ENCODE assay signal across 18 cellular contexts in genomic region chr4:43394976-43395375, GRCh38.
A peak's percentile ranks its signal among the peaks of the same experiment; 100 is the strongest.
DNase-seq lines count a peak whose midpoint lies in the region; ATAC-seq and TF ChIP-seq lines count a peak whose summit lies in the region.
"Had no signal": no experiment of that assay in that cellular context is flagged by ENCODE, and none has a peak within 500 bp of the region (broad histone marks: within the 10 kb centered on the region; RNA-seq: fewer than 3 reads in every experiment).

No MANE protein-coding gene starts in this region.

- H3K9me3 Mint-ChIP-seq in H9, result peaks cover 2 to 6% of the 10 kb centered on the region in 2 experiments; a peak in 3 of 5 replicates

- H2BK5ac ChIP-seq in H9 (ENCODE audit: insufficient read length, low read length), result no peak overlapping the region

- H4K8ac ChIP-seq in H9 (replicated peaks; ENCODE audit: insufficient read length, low read depth, low read length), result no peak overlapping the region

- no peak overlapping the region for H2AFZ ChIP-seq in H9 (ENCODE audit: low read length)
- H2AFZ ChIP-seq: GM23338 had no signal

- no peak overlapping the region for H2BK15ac ChIP-seq in H9 (ENCODE audit: low read depth, low read length)

- H2AK5ac ChIP-seq in H9 (ENCODE audit: insufficient read length, low read length), result no peak overlapping the region

- H3K4me1 ChIP-seq in foreskin keratinocyte (no peaks in the 10 kb centered on the region), H9 (ENCODE audit: insufficient read depth, low read length) (no peaks in the 10 kb centered on the region)

- no peak overlapping the region for H3K4ac ChIP-seq in H9 (ENCODE audit: low read depth, low read length)

- no peaks in the 10 kb centered on the region for H3K9me3 ChIP-seq in H9 (ENCODE audit: control insufficient read depth, low read depth, low read length)

- no peak overlapping the region for H3K56ac ChIP-seq in H9 (ENCODE audit: insufficient read length, low read depth, low read length)

- H3K27me3 ChIP-seq in foreskin keratinocyte (no peaks in the 10 kb centered on the region), H9 (ENCODE audit: insufficient read depth, low read length) (no peaks in the 10 kb centered on the region)

- TF ChIP-seq CTCF in choroid plexus epithelial cell (conservative IDR thresholded peaks at IDR 0.05; ENCODE audit: low read depth, low read length) (no peak), foreskin keratinocyte (conservative IDR thresholded peaks at IDR 0.05) (no peak), H9 (conservative IDR thresholded peaks at IDR 0.05) (no peak)

- H2BK20ac ChIP-seq in H9 (ENCODE audit: low read depth, low read length, poor library complexity, severe bottlenecking), result no peak overlapping the region

- no peaks in the 10 kb centered on the region for H3K27me3 Mint-ChIP-seq in H9 (ENCODE audit: low read depth)
- H3K27me3 Mint-ChIP-seq: CD4-positive, alpha-beta memory T cell had no signal

- H3K9ac ChIP-seq in H9 (ENCODE audit: extremely low read depth, insufficient read length, low read length), result no peak overlapping the region

- no peak overlapping the region for H3K23ac ChIP-seq in H9 (ENCODE audit: insufficient read length, low read depth, low read length)

- no peak overlapping the region for H3K4me3 ChIP-seq in choroid plexus epithelial cell (ENCODE audit: low read depth, low read length)
- H3K4me3 ChIP-seq: GM23338 had no signal

- H4K20me1 ChIP-seq in H9 (ENCODE audit: control insufficient read depth, insufficient read depth, insufficient read length), result no peaks in the 10 kb centered on the region

- H3K27ac ChIP-seq in foreskin keratinocyte, result no peak overlapping the region
- no peak overlapping the region for H3K27ac ChIP-seq in H9 (ENCODE audit: insufficient read length, low read depth, low read length)

- DNase-seq in AG08396 (ENCODE audit: low spot score), result peak; percentile 6
- DNase-seq in RPMI7951 (ENCODE audit: low read depth), result peak; percentile 47
- peak; percentile 30 for DNase-seq in choroid plexus epithelial cell (ENCODE audit: low read depth)
- peak in 1 of 2 donors; percentile 25 for DNase-seq in foreskin keratinocyte
- no peak for DNase-seq in H9
- no peak for DNase-seq in HCEC 1CT
- no peak for DNase-seq in islet precursor cell
- no peak for DNase-seq in activated effector memory CD4-positive, alpha-beta T cell treated with Interleukin-2 at 50 U/mL for 16 hours
- DNase-seq: 8988T; CD4-positive, alpha-beta memory T cell; HFFc6; NCI-H1417 treated with DMSO at 0.1 percent for 48 hours; NCI-H1930; NCI-H446; NCI-H69; NK-92 treated with Interleukin-12 subunit alpha and Interleukin-12 subunit beta, amount 100 ng/mL, for 24 hours; SHP77 treated with DMSO at 0.1 percent for 48 hours had no signal

- no CpG with 5 or more reads among the region's 3 CpGs for WGBS in H9 (ENCODE audit: extremely low coverage, insufficient read length, low lambda C conversion rate)

- no peaks in the 10 kb centered on the region for H3K79me1 ChIP-seq in H9 (ENCODE audit: insufficient read depth, low read depth, low read length, poor library complexity, severe bottlenecking)

- H3K4me2 ChIP-seq in H9 (ENCODE audit: insufficient read depth, insufficient read length, low read length), result no peak overlapping the region
- H3K4me2 ChIP-seq: GM23338 had no signal

- H3K4me3 Mint-ChIP-seq in H9, result no peak overlapping the region
- H3K4me3 Mint-ChIP-seq: CD4-positive, alpha-beta memory T cell; GM23338; HFFc6 had no signal

- H3K4me1 Mint-ChIP-seq in H9, result peaks cover 0 to 3% of the 10 kb centered on the region in 2 experiments; a peak in 1 of 4 replicates
- H3K4me1 Mint-ChIP-seq: CD4-positive, alpha-beta memory T cell; GM23338 had no signal

- H2BK12ac ChIP-seq in H9 (ENCODE audit: insufficient read length, low read depth, low read length), result no peak overlapping the region

- no peak overlapping the region for H3T11ph ChIP-seq in H9 (ENCODE audit: low read length)

- no peak overlapping the region for H3K27ac Mint-ChIP-seq in H9
- H3K27ac Mint-ChIP-seq: CD4-positive, alpha-beta memory T cell; GM23338; HFFc6 had no signal

- no peak overlapping the region for H3K14ac ChIP-seq in H9 (ENCODE audit: insufficient read depth, low read length)

- no peaks in the 10 kb centered on the region for H3K23me2 ChIP-seq in H9 (ENCODE audit: insufficient read length, low read depth, low read length, poor library complexity, severe bottlenecking)

- ATAC-seq in foreskin keratinocyte, result peak; percentile 41
- ATAC-seq: GM23338 had no signal

- H3K36me3 Mint-ChIP-seq in H9 (ENCODE audit: insufficient read depth in 1 of 3, low read depth in 3 of 3), result peaks cover 2 to 4% (median 3%) of the 10 kb centered on the region in 3 experiments; a peak in 4 of 7 replicates
- H3K36me3 Mint-ChIP-seq: CD4-positive, alpha-beta memory T cell had no signal

- no peak overlapping the region for H2BK120ac ChIP-seq in H9 (ENCODE audit: low read depth, low read length, poor library complexity, severe bottlenecking)

- no peak overlapping the region for H4K5ac ChIP-seq in H9 (ENCODE audit: insufficient read length, low read depth, low read length)

- H3K18ac ChIP-seq in H9 (ENCODE audit: insufficient read length, low read depth, low read length), result no peak overlapping the region

- H3K79me2 ChIP-seq in H9 (ENCODE audit: insufficient read depth, low read length), result no peaks in the 10 kb centered on the region

- no peak overlapping the region for H4K91ac ChIP-seq in H9 (ENCODE audit: insufficient read length, low read depth, low read length)

Comparison
In these comparisons a context has a peak if more than half of its experiments do, and no peak if none do; other contexts are left out.
1. DNase-seq: peak in AG08396 (single experiment), RPMI7951 (single experiment) and choroid plexus epithelial cell (single experiment); none in H9 (single experiment), HCEC 1CT (single experiment), islet precursor cell (single experiment) and activated effector memory CD4-positive, alpha-beta T cell treated with Interleukin-2 at 50 U/mL for 16 hours (single experiment).